9 cellular contexts compared by ENCODE assay signal in the genomic region with DNA sequence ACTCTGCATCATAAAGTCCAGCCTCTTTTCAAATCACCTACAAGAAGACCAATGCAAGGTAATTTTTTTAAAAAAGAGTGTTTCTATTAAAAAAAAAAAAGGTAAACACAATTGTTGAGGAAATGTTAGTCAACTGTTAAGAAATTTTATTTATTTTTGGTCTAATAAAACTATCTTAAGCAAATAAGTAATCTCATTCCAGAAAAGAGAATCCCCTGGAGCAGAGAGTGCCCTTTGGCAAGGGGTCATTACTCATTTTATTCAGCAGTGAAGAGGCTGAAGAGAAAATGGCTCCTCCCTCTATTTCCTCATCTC.
A peak's percentile ranks its signal among the peaks of the same experiment; 100 is the strongest.
DNase-seq lines count a peak whose midpoint lies in the region; ATAC-seq, FAIRE-seq and TF ChIP-seq lines count a peak whose summit lies in the region.
"Had no signal": no experiment of that assay in that cellular context is flagged by ENCODE, and none has a peak within 500 bp of the region (broad histone marks: within the 10 kb centered on the region; RNA-seq: fewer than 3 reads in every experiment).

No MANE protein-coding gene starts in this region.

- H3K79me2 ChIP-seq in DND-41 (ENCODE audit: insufficient read depth, low read length) (no peaks in the 10 kb centered on the region), astrocyte (ENCODE audit: insufficient read depth, low read length) (no peaks in the 10 kb centered on the region)

- H3K4me3 ChIP-seq in DND-41 (ENCODE audit: low read depth in 1 of 2, low read length in 2 of 2) (peak overlapping the region in 1 of 2 experiments; percentile 42; a peak in 1 of 4 replicates), astrocyte (ENCODE audit: insufficient read depth, low read depth, low read length) (no peak overlapping the region), lower leg skin (ENCODE audit: low read depth, poor library complexity, severe bottlenecking) (no peak overlapping the region)
- H3K4me3 ChIP-seq: HAP-1 had no signal

- H3K9me3 ChIP-seq in DND-41 (ENCODE audit: insufficient read depth, low read length, severe bottlenecking) (no peaks in the 10 kb centered on the region), astrocyte (ENCODE audit: insufficient read depth, low read depth, low read length) (no peaks in the 10 kb centered on the region)
- H3K9me3 ChIP-seq: HAP-1 had no signal

- intact Hi-C loops in lower leg skin (cut with DNase I; ENCODE audit: low total_unique reads) = loop anchor here (5.0 kb wide), 1 partner anchor 272 kb away; no protein-coding TSS in a partner anchor

- DNase-seq in DND-41 (no peak), NCI-H1105 treated with DMSO at 0.1 percent for 48 hours (lab: John Stamatoyannopoulos, UW) (peak; percentile 62), astrocyte (ENCODE audit: low read depth) (no peak), osteocyte (ENCODE audit: extremely low spot score, unreplicated experiment) (no peak), HT-29 (ENCODE audit: low spot score) (no peak), GM13977 (ENCODE audit: low spot score) (no peak), lower leg skin (ENCODE audit: low spot score in 2 of 2) (no peak)

- H3K9me3 Mint-ChIP-seq in astrocyte (ENCODE audit: unreplicated experiment) (no peaks in the 10 kb centered on the region), osteocyte (ENCODE audit: unreplicated experiment) (no peaks in the 10 kb centered on the region)

- no peak for TF ChIP-seq CTCF in DND-41 (IDR thresholded peaks at IDR 0.05; ENCODE audit: borderline replicate concordance, extremely low read depth, low read length, poor library complexity, severe bottlenecking)
- TF ChIP-seq CTCF in astrocyte (IDR thresholded peaks at IDR 0.05; ENCODE audit: insufficient read depth, low read depth, low read length) = no peak
- no peak for TF ChIP-seq CTCF in osteocyte (IDR thresholded peaks at IDR 0.05)
- TF ChIP-seq CTCF in GM13977 (IDR thresholded peaks at IDR 0.05; ENCODE audit: extremely low read depth, insufficient read depth, missing control alignments) = no peak
- TF ChIP-seq CTCF in lower leg skin (IDR thresholded peaks at IDR 0.05) = no peak

- no peak overlapping the region for H3K4me3 Mint-ChIP-seq in astrocyte (ENCODE audit: unreplicated experiment)
- no peak overlapping the region for H3K4me3 Mint-ChIP-seq in osteocyte (ENCODE audit: unreplicated experiment)

- H3K36me3 ChIP-seq in DND-41 (ENCODE audit: insufficient read depth, low read length) = peaks cover 30% of the 10 kb centered on the region
- peaks cover 5% of the 10 kb centered on the region for H3K36me3 ChIP-seq in astrocyte (ENCODE audit: insufficient read depth, low read length)

- peak overlapping the region; percentile 61 for H3K4me2 ChIP-seq in DND-41 (ENCODE audit: insufficient read depth, low read length)
- peak overlapping the region; percentile 74 for H3K4me2 ChIP-seq in astrocyte (ENCODE audit: low read length)

- 0 out of 2 replicates have a peak, but pooled peaks cover 4% of the 10 kb centered on the region for H4K20me1 ChIP-seq in DND-41 (ENCODE audit: insufficient read depth, low read length)
- no peaks in the 10 kb centered on the region for H4K20me1 ChIP-seq in astrocyte (ENCODE audit: insufficient read depth, low read length)

- H3K36me3 Mint-ChIP-seq in astrocyte (ENCODE audit: low read depth, unreplicated experiment) (peaks cover 3% of the 10 kb centered on the region), osteocyte (ENCODE audit: unreplicated experiment) (peaks cover 2% of the 10 kb centered on the region)

- H3K27me3 ChIP-seq in DND-41 (ENCODE audit: insufficient read depth, low read length, poor library complexity) (no peaks in the 10 kb centered on the region), astrocyte (ENCODE audit: insufficient read depth, low read length) (no peaks in the 10 kb centered on the region)

- H3K4me1 Mint-ChIP-seq in astrocyte (ENCODE audit: low read depth, unreplicated experiment) (peaks cover 28% of the 10 kb centered on the region), osteocyte (ENCODE audit: unreplicated experiment) (peaks cover 23% of the 10 kb centered on the region)

- H2AFZ ChIP-seq in DND-41 (ENCODE audit: low read depth, low read length) (no peak overlapping the region), astrocyte (ENCODE audit: low read depth, low read length) (no peak overlapping the region)

- in situ Hi-C loops in GM13977 (cut with MboI; ENCODE audit: low pct_unique_long_range_greater_than_20kb, low sequenced_read_pairs, unreplicated experiment) = no loop called here

- FAIRE-seq in astrocyte (lab: Jason Lieb, UNC) = no peak

- peaks cover 34% of the 10 kb centered on the region for H3K4me1 ChIP-seq in DND-41 (ENCODE audit: insufficient read depth, low read length)
- H3K4me1 ChIP-seq in astrocyte (ENCODE audit: insufficient read depth, low read length) = peaks cover 30% of the 10 kb centered on the region

- H3K27ac ChIP-seq in DND-41 (ENCODE audit: low read length) (peak overlapping the region; percentile 85), astrocyte (ENCODE audit: low read depth, low read length) (peak overlapping the region; percentile 96)

- ATAC-seq in DND-41 (ENCODE audit: insufficient read depth, low read depth) = no peak
- no peak for ATAC-seq in HG03159 (IDR thresholded peaks at IDR 0.05; ENCODE audit: unreplicated experiment)

- H3K9ac ChIP-seq in DND-41 (ENCODE audit: low read depth, low read length) (peak overlapping the region; percentile 23), astrocyte (ENCODE audit: low read length) (peak overlapping the region; percentile 80)

- H3K27me3 Mint-ChIP-seq in astrocyte (ENCODE audit: low read depth, unreplicated experiment) (no peaks in the 10 kb centered on the region), osteocyte (ENCODE audit: unreplicated experiment) (no peaks in the 10 kb centered on the region)

- no peak for TF ChIP-seq POLR2A in lower leg skin (IDR thresholded peaks at IDR 0.05)

- peak overlapping the region; percentile 96 for H3K27ac Mint-ChIP-seq in astrocyte (ENCODE audit: unreplicated experiment)
- H3K27ac Mint-ChIP-seq in osteocyte (ENCODE audit: unreplicated experiment) = peak overlapping the region; percentile 83
